ENCODE assay signal across 24 cellular contexts in the genomic region with DNA sequence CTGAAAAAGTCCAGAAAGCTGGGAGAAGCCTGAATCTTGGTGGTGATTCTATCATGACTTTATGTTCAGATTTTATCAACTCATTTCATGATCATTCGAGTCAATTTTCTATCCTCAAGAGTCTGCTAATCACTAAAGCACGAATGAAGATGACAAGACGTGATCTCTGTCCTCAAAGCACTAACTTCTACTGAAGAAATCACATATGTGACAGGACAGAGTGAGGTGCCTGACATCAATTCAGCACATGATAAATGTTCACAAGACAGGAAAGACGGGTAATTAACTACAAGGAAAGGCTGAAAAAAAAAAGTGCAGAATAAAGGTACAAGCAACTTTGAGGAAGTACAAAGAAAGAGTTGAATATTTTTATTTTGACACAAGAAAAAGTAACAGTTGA.
"Had no signal": no experiment of that assay in that cellular context is flagged by ENCODE, and none has a peak within 500 bp of the region (broad histone marks: within the 10 kb centered on the region; RNA-seq: fewer than 3 reads in every experiment).

No MANE protein-coding gene starts in this region.

- H3K4me1 ChIP-seq: SJSA1 had no signal

- H3K36me3 ChIP-seq: MG63, SJSA1 had no signal

- H3K27me3 ChIP-seq: MG63 had no signal

- H3K27ac ChIP-seq: SJSA1, SK-N-MC had no signal

- H3K9me3 ChIP-seq: MG63, SJSA1 had no signal

- DNase-seq: Karpas-422; KG1; MG63; NCI-H1092; NCI-H1105 treated with DMSO at 0.1 percent for 48 hours; NCI-H1417 treated with DMSO at 0.1 percent for 48 hours; NCI-H146; NCI-H1694 treated with DMSO at 0.1 percent for 48 hours; NCI-H1930; NCI-H2081; NCI-H2171; NCI-H226; NCI-H446; NCI-H510A; NCI-H524 treated with DMSO at 0.1 percent for 48 hours; NCI-H69; NCI-H774; NK-92 treated with Interleukin-12 subunit alpha and Interleukin-12 subunit beta, amount 100 ng/mL, for 24 hours; OCI-M1; Right ventricle myocardium superior; RPMI8226; SIG-M5 had no signal

- H3K4me3 ChIP-seq: MG63, SJSA1, SK-N-MC had no signal
